ENCODE assay signal across 8 cellular contexts in the genomic region with DNA sequence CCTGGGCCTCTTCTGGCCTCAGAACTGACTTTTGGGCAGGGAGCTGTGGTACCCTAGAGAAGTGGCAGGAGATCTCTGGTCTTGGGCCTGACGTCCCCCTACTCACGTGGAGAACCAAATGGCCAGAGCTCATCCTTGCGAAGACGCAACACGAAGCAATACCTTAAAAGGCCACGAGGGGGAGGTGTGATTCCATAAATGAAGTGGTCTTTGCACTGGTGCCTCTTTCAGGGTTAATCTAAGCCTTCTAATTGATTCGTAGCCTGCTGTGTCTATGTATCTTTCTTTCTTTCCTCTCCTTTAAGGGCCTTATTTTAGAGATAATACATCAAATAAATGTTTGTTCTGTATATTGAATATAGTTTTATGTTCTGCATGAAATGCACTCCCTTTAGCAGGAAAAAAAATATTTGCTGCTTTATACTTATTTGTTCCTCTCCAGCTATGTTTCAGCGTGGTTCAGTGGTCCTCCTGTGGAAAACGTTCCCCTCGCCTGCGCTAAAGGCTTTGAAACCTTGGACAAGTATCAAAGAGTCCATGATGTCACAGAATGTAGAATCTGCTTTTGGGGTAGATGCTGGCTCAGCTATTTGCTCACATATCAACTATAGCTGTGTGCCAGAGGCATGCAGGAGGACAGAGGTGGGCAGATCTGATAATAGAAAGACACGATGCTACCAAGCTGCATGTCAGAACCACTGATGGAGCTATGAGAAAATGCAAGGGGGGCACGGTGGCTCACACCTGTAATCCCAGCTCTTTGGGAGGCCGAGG. TPM values are rescaled to one million over a fixed set of nuclear protein-coding genes. Genes with fewer than 3 reads are reported as not detected.
DNase-seq lines count a peak whose midpoint lies in the region; ATAC-seq and TF ChIP-seq lines count a peak whose summit lies in the region.

No MANE protein-coding gene starts in this region.

- H3K36me3 ChIP-seq in ascending aorta (no peaks in the 10 kb centered on the region), smooth muscle cell (ENCODE audit: low read depth) (no peaks in the 10 kb centered on the region)

- H3K4me3 ChIP-seq in ascending aorta (no peak overlapping the region), smooth muscle cell (no peak overlapping the region)

- ATAC-seq in HG02588 (IDR thresholded peaks at IDR 0.05; ENCODE audit: unreplicated experiment) (peak; percentile 59), GM19328 (IDR thresholded peaks at IDR 0.05; ENCODE audit: unreplicated experiment) (no peak)

- POLR2A ChIA-PET in GM10248 (lab: Yijun Ruan, JAX) = interaction anchor here (0.7 kb wide), 1 partner anchor 236 kb away, joined by 4 read pairs; no protein-coding TSS in a partner anchor

- H2AFZ ChIP-seq in smooth muscle cell (ENCODE audit: low read depth) = no peak overlapping the region

- no peaks in the 10 kb centered on the region for H4K20me1 ChIP-seq in smooth muscle cell (ENCODE audit: low read depth)

- H3K27me3 ChIP-seq in ascending aorta (no peaks in the 10 kb centered on the region), smooth muscle cell (ENCODE audit: low read depth) (peaks cover 2% of the 10 kb centered on the region)

- H3K9ac ChIP-seq in smooth muscle cell (ENCODE audit: low read depth) = no peak overlapping the region

- TF ChIP-seq CTCF in GM10248 (IDR thresholded peaks at IDR 0.05; ENCODE audit: control extremely low read depth, extremely low read depth, low read depth, missing control alignments) (peak; percentile 88), ascending aorta (IDR thresholded peaks at IDR 0.05) (peak; percentile 56 to 87 (median 84)), smooth muscle cell (IDR thresholded peaks at IDR 0.05; ENCODE audit: borderline replicate concordance, insufficient read depth, poor library complexity, severe bottlenecking) (peak; percentile 84)

- H3K4me1 ChIP-seq in ascending aorta (no peaks in the 10 kb centered on the region), smooth muscle cell (ENCODE audit: low read depth) (no peaks in the 10 kb centered on the region)

- H3K27ac ChIP-seq in ascending aorta = no peak overlapping the region
- H3K27ac ChIP-seq in smooth muscle cell (ENCODE audit: low read depth) = no peak overlapping the region

- H3K79me2 ChIP-seq in smooth muscle cell (ENCODE audit: low read depth) = no peaks in the 10 kb centered on the region

- no peaks in the 10 kb centered on the region for H3F3A ChIP-seq in smooth muscle cell (ENCODE audit: low read depth)

- CTCF ChIA-PET in GM10248 (lab: Yijun Ruan, JAX) = interaction anchor here (0.6 to 4.1 kb wide), 87 partner anchors 8 to 1875 kb away, joined by 3 to 42 read pairs (median 4); partner anchors contain the start of genes CNOT4, NUP205, STMP1 and STRA8

- no peaks in the 10 kb centered on the region for H3K9me3 ChIP-seq in ascending aorta
- no peaks in the 10 kb centered on the region for H3K9me3 ChIP-seq in smooth muscle cell (replicated peaks; ENCODE audit: low read depth)

- intact Hi-C loops in ascending aorta (cut with DNase I) = loop anchor here (5.0 kb wide), 1 partner anchor 587 kb away; no protein-coding TSS in a partner anchor

- WGBS in smooth muscle cell (ENCODE audit: low lambda C conversion rate) = 49% methylated on average over 14 of the region's 14 CpGs

- no peak overlapping the region for H3K4me2 ChIP-seq in smooth muscle cell

- DNase-seq in GM10248 (ENCODE audit: extremely low spot score) (peak; percentile 73), NCI-H1694 treated with DMSO at 0.1 percent for 48 hours (lab: John Stamatoyannopoulos, UW) (peak; percentile 71), T-helper 2 cell (peak; percentile 17 to 69 (median 49)), ascending aorta (ENCODE audit: low spot score in 2 of 2) (peak in 1 of 2 donors; percentile 73), hippocampal formation (lab: John Stamatoyannopoulos, UW) (peak; percentile 64 to 66), smooth muscle cell (lab: John Stamatoyannopoulos, UW; ENCODE audit: unreplicated experiment) (peak; percentile 20)

RNA-seq across cellular contexts. Expression of gene STRA8, which starts 41.0 kb away (rescaled TPM):
- total RNA-seq in ascending aorta (not detected), smooth muscle cell (not detected in 2 replicates)
- not detected in 2 replicates for polyA plus RNA-seq in smooth muscle cell
